In the genomic region with DNA sequence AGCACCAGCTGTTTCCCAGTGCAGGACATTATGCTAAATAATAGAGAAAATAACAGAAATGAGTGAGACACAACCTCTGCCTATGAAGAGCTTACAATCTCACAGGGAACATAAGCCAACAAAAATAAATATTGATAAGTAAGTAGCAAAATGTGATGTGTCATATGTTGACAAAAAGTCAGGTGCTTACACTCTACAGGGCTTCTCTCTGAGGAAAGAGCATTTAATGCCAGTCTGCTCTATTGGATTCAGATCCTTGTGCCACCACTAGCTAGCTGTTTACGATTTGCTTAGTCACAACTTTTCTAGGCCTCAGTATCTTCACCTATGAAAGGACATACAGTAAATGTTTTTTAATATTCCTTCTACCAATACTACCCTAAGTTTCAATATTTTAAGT, we compare ENCODE assay signal across 18 cellular contexts.
"Had no signal": no experiment of that assay in that cellular context is flagged by ENCODE, and none has a peak within 500 bp of the region (broad histone marks: within the 10 kb centered on the region; RNA-seq: fewer than 3 reads in every experiment).

No MANE protein-coding gene starts in this region.

- H3K27me3 Mint-ChIP-seq: dendritic cell treated with granulocyte-macrophage colony-stimulating factor and Interleukin-4, amounts not matched to agents 40 ng/mL and 50 ng/mL, for 4 days; stimulated activated memory B cell treated with anti-CD40 and anti-IgM and Interleukin-4, amounts not matched to agents 10 μg/mL and 1 μg/mL and 100 μg/mL, for 72 hours; stimulated activated naive CD8-positive, alpha-beta T cell treated with anti-CD3 and anti-CD28 coated beads, Interleukin-15, Interleukin-2, amounts not matched to agents 100 ng/mL and 50 ng/mL, for 24 hours had no signal

- H3K36me3 ChIP-seq: heart left ventricle, neutrophil, spleen, tibial nerve had no signal

- H3K4me3 Mint-ChIP-seq: dendritic cell treated with granulocyte-macrophage colony-stimulating factor and Interleukin-4, amounts not matched to agents 40 ng/mL and 50 ng/mL, for 4 days; naive thymus-derived CD8-positive, alpha-beta T cell; stimulated activated memory B cell treated with anti-CD40 and anti-IgM and Interleukin-4, amounts not matched to agents 10 μg/mL and 1 μg/mL and 100 μg/mL, for 72 hours; stimulated activated naive CD8-positive, alpha-beta T cell treated with anti-CD3 and anti-CD28 coated beads, Interleukin-15, Interleukin-2, amounts not matched to agents 100 ng/mL and 50 ng/mL, for 24 hours had no signal

- H3K9me3 Mint-ChIP-seq: dendritic cell treated with granulocyte-macrophage colony-stimulating factor and Interleukin-4, amounts not matched to agents 40 ng/mL and 50 ng/mL, for 4 days; stimulated activated naive CD8-positive, alpha-beta T cell treated with anti-CD3 and anti-CD28 coated beads, Interleukin-15, Interleukin-2, amounts not matched to agents 100 ng/mL and 50 ng/mL, for 24 hours had no signal

- H3K4me3 ChIP-seq: heart left ventricle, mucosa of descending colon, spleen, testis, tibial nerve had no signal

- H3K4me1 ChIP-seq: heart left ventricle, spleen, testis had no signal

- H3K27ac ChIP-seq: heart left ventricle, neutrophil, spleen, testis, tibial nerve had no signal

- DNase-seq: erythroblast; heart left ventricle; hippocampal formation; kidney glomerular epithelial cell; mammary epithelial cell; mucosa of descending colon; naive thymus-derived CD8-positive, alpha-beta T cell; spleen; stimulated activated CD4-positive, alpha-beta T cell treated with anti-CD3 and anti-CD28 coated beads, Interleukin-15, amount 100 ng/mL, for 24 hours; stimulated activated CD4-positive, alpha-beta T cell treated with anti-CD3 and anti-CD28 coated beads, Interleukin-1b, Interleukin-23, amount 100 ng/mL, for 48 hours; stimulated activated CD4-positive, alpha-beta T cell treated with anti-CD3 and anti-CD28 coated beads, Interleukin-4, amount 100 ng/mL, for 24 hours; testis had no signal

- H3K27me3 ChIP-seq: heart left ventricle, neutrophil, spleen, testis, tibial nerve had no signal

- ATAC-seq: heart left ventricle; mucosa of descending colon; naive thymus-derived CD8-positive, alpha-beta T cell; sciatic nerve; stimulated activated memory B cell treated with anti-CD40 and anti-IgM and Interleukin-4, amounts not matched to agents 10 μg/mL and 1 μg/mL and 100 μg/mL, for 72 hours had no signal

- H3K4me1 Mint-ChIP-seq: naive thymus-derived CD8-positive, alpha-beta T cell; stimulated activated memory B cell treated with anti-CD40 and anti-IgM and Interleukin-4, amounts not matched to agents 10 μg/mL and 1 μg/mL and 100 μg/mL, for 72 hours had no signal

- H3K9me3 ChIP-seq: heart left ventricle, mucosa of descending colon, neutrophil, spleen, testis, tibial nerve had no signal

- H3K36me3 Mint-ChIP-seq: naive thymus-derived CD8-positive, alpha-beta T cell; stimulated activated memory B cell treated with anti-CD40 and anti-IgM and Interleukin-4, amounts not matched to agents 10 μg/mL and 1 μg/mL and 100 μg/mL, for 72 hours had no signal

- H3K27ac Mint-ChIP-seq: dendritic cell treated with granulocyte-macrophage colony-stimulating factor and Interleukin-4, amounts not matched to agents 40 ng/mL and 50 ng/mL, for 4 days; naive thymus-derived CD8-positive, alpha-beta T cell; stimulated activated memory B cell treated with anti-CD40 and anti-IgM and Interleukin-4, amounts not matched to agents 10 μg/mL and 1 μg/mL and 100 μg/mL, for 72 hours; stimulated activated naive CD8-positive, alpha-beta T cell treated with anti-CD3 and anti-CD28 coated beads, Interleukin-15, Interleukin-2, amounts not matched to agents 100 ng/mL and 50 ng/mL, for 24 hours had no signal
